ENCODE assay signal across 3 cellular contexts in genomic region chr18:6729247-6730091, GRCh38.
TF ChIP-seq lines count a peak whose summit lies in the region.

Gene ARHGAP28, plus strand, starts transcription at chr18:6729716. Its CDS starts 106 bp downstream, at chr18:6729822.

TF ChIP-seq in Ishikawa, 13 proteins besides CTCF, POLR2A, EP300 and RAD21:
- TF ChIP-seq MAX (IDR thresholded peaks at IDR 0.05), result peak; percentile 54; the same call in 1 of the 2 replicates
- no peak for TF ChIP-seq NFIC (IDR thresholded peaks at IDR 0.05)
- no peak for TF ChIP-seq FOXM1 (IDR thresholded peaks at IDR 0.05; ENCODE audit: borderline replicate concordance, low read depth)
- no peak for TF ChIP-seq TEAD4 (IDR thresholded peaks at IDR 0.05)

TF ChIP-seq in SK-N-SH, 30 proteins besides CTCF, POLR2A, EP300 and RAD21 (continues in another document):
- peak; percentile 60 for TF ChIP-seq MXI1 (IDR thresholded peaks at IDR 0.05; ENCODE audit: low read depth, low read length)
- no peak for TF ChIP-seq EZH2phosphoT487 (IDR thresholded peaks at IDR 0.05; ENCODE audit: borderline replicate concordance, low read depth)
- peak; percentile 65 for TF ChIP-seq NRF1 (IDR thresholded peaks at IDR 0.05; ENCODE audit: low read depth, low read length)
- TF ChIP-seq IRF3 (IDR thresholded peaks at IDR 0.05; ENCODE audit: low read depth, low read length), result no peak
- TF ChIP-seq TEAD4 (IDR thresholded peaks at IDR 0.05; ENCODE audit: borderline replicate concordance, insufficient read depth), result no peak
- no peak for TF ChIP-seq FOXM1 (IDR thresholded peaks at IDR 0.05; ENCODE audit: low read depth)
- TF ChIP-seq YY1 (IDR thresholded peaks at IDR 0.05; ENCODE audit: low read depth), result no peak
- TF ChIP-seq RCOR1 (IDR thresholded peaks at IDR 0.05; ENCODE audit: low read length), result peak; percentile 55; the same call in 1 of the 2 replicates
- TF ChIP-seq MEF2A (IDR thresholded peaks at IDR 0.05; ENCODE audit: borderline replicate concordance, low read depth), result no peak
- TF ChIP-seq ELF1 (IDR thresholded peaks at IDR 0.05), result no peak
- no peak for TF ChIP-seq SMC3 (IDR thresholded peaks at IDR 0.05; ENCODE audit: low read depth, low read length)
- no peak for TF ChIP-seq USF1 (IDR thresholded peaks at IDR 0.05; ENCODE audit: borderline replicate concordance, low read depth)
- no peak for TF ChIP-seq GATA2 (CRISPR knock-in tag; IDR thresholded peaks at IDR 0.05)
- TF ChIP-seq USF2 (IDR thresholded peaks at IDR 0.05; ENCODE audit: borderline replicate concordance, low read depth, low read length), result no peak
- no peak for TF ChIP-seq REST (IDR thresholded peaks at IDR 0.05; ENCODE audit: low read depth, low read length)
- TF ChIP-seq RFX5 (IDR thresholded peaks at IDR 0.05; ENCODE audit: low read length), result no peak
- no peak for TF ChIP-seq NFIC (IDR thresholded peaks at IDR 0.05; ENCODE audit: borderline replicate concordance)
- TF ChIP-seq TCF12 (IDR thresholded peaks at IDR 0.05), result peak; percentile 13; the same call in 1 of the 2 replicates
- no peak for TF ChIP-seq POLR2AphosphoS5 (IDR thresholded peaks at IDR 0.05; ENCODE audit: low read depth, low read length)
- TF ChIP-seq CHD2 (IDR thresholded peaks at IDR 0.05; ENCODE audit: low read length, partially characterized antibody), result peak; percentile 52
- no peak for TF ChIP-seq RXRA (IDR thresholded peaks at IDR 0.05; ENCODE audit: borderline replicate concordance, low read depth)
- no peak for TF ChIP-seq FOXJ3 (CRISPR knock-in tag; IDR thresholded peaks at IDR 0.05)
- TF ChIP-seq SIN3A (IDR thresholded peaks at IDR 0.05; ENCODE audit: borderline replicate concordance, low read depth, low read length), result no peak
- TF ChIP-seq PBX3 (IDR thresholded peaks at IDR 0.05), result no peak
- no peak for TF ChIP-seq TAF1 (IDR thresholded peaks at IDR 0.05; ENCODE audit: borderline replicate concordance, low read depth, low read length)
- TF ChIP-seq FOSL2 (IDR thresholded peaks at IDR 0.05; ENCODE audit: borderline replicate concordance, low read depth), result no peak
- TF ChIP-seq GABPA (IDR thresholded peaks at IDR 0.05; ENCODE audit: low read depth), result no peak

TF ChIP-seq in H1, 55 proteins besides CTCF, POLR2A, EP300 and RAD21 (continues in another document):
- TF ChIP-seq POU5F1 (IDR thresholded peaks at IDR 0.05; ENCODE audit: low read depth, low read length), result no peak
- no peak for TF ChIP-seq BACH1 (IDR thresholded peaks at IDR 0.05; ENCODE audit: low read length)
- TF ChIP-seq JUND (IDR thresholded peaks at IDR 0.05; ENCODE audit: low read length), result no peak
- no peak; the same call in 1 of the 2 replicates for TF ChIP-seq SUZ12 (IDR thresholded peaks at IDR 0.05; ENCODE audit: low read length)
- TF ChIP-seq SP1 (IDR thresholded peaks at IDR 0.05; ENCODE audit: low read depth, low read length), result 0 out of 2 replicates have a peak, but pooled peaks have one; percentile 15
- no peak for TF ChIP-seq USF2 (IDR thresholded peaks at IDR 0.05; ENCODE audit: low read length)
- no peak for TF ChIP-seq CHD1 (IDR thresholded peaks at IDR 0.05; ENCODE audit: low read depth, low read length)
- TF ChIP-seq CREB1 (IDR thresholded peaks at IDR 0.05), result no peak; the same call in none of the 2 replicates
- peak; percentile 70 for TF ChIP-seq MAX (IDR thresholded peaks at IDR 0.05)
- no peak for TF ChIP-seq TCF12 (IDR thresholded peaks at IDR 0.05; ENCODE audit: low read depth, low read length)
- no peak for TF ChIP-seq SAP30 (IDR thresholded peaks at IDR 0.05; ENCODE audit: insufficient read depth, insufficient replicate concordance, low read length)
- no peak for TF ChIP-seq E2F6 (IDR thresholded peaks at IDR 0.05)
- no peak for TF ChIP-seq GABPA (IDR thresholded peaks at IDR 0.05; ENCODE audit: borderline replicate concordance, insufficient read depth, low read length)
- no peak for TF ChIP-seq RNF2 (IDR thresholded peaks at IDR 0.05; ENCODE audit: borderline replicate concordance, low read depth, low read length, missing control alignments, poor library complexity, severe bottlenecking)
- no peak for TF ChIP-seq BCL11A (IDR thresholded peaks at IDR 0.05; ENCODE audit: low read depth in 2 of 2, low read length in 2 of 2)
- TF ChIP-seq HDAC2 (IDR thresholded peaks at IDR 0.05; ENCODE audit: borderline replicate concordance in 1 of 2, low read depth in 2 of 2, low read length in 2 of 2), result peak; percentile 19 to 70; a peak in 2 of 4 replicates
- no peak; the same call in none of the 2 replicates for TF ChIP-seq TEAD4 (IDR thresholded peaks at IDR 0.05; ENCODE audit: low read depth, low read length)
- peak; percentile 75 for TF ChIP-seq POLR2AphosphoS5 (IDR thresholded peaks at IDR 0.05; ENCODE audit: low read depth, low read length)
- TF ChIP-seq YY1 (IDR thresholded peaks at IDR 0.05; ENCODE audit: low read depth, low read length), result no peak
- no peak for TF ChIP-seq CBX8 (IDR thresholded peaks at IDR 0.05; ENCODE audit: borderline replicate concordance, low read depth, low read length)
- TF ChIP-seq TBP (IDR thresholded peaks at IDR 0.05; ENCODE audit: low read depth, low read length), result no peak
- TF ChIP-seq CTBP2 (IDR thresholded peaks at IDR 0.05; ENCODE audit: borderline replicate concordance, insufficient read depth, insufficient read length, low read length), result no peak
- TF ChIP-seq JUN (IDR thresholded peaks at IDR 0.05; ENCODE audit: low read depth, low read length), result no peak
- TF ChIP-seq SRF (IDR thresholded peaks at IDR 0.05; ENCODE audit: low read depth, low read length), result no peak
- peak; percentile 82 for TF ChIP-seq ASH2L (IDR thresholded peaks at IDR 0.05; ENCODE audit: low read length)
- TF ChIP-seq MAFK (IDR thresholded peaks at IDR 0.05; ENCODE audit: low read depth, low read length), result no peak
- TF ChIP-seq CEBPB (IDR thresholded peaks at IDR 0.05; ENCODE audit: low read depth, low read length), result no peak
- 0 out of 2 replicates have a peak, but pooled peaks have one; percentile 43 for TF ChIP-seq KDM5A (IDR thresholded peaks at IDR 0.05; ENCODE audit: low read length)
- TF ChIP-seq RBBP5 (IDR thresholded peaks at IDR 0.05; ENCODE audit: borderline replicate concordance, low read depth, low read length), result peak; percentile 87
- peak in 1 of 2 experiments; percentile 15; a peak in 2 of 4 replicates for TF ChIP-seq SIN3A (conservative IDR thresholded peaks at IDR 0.05 in 1 of 2, IDR thresholded peaks at IDR 0.05 in 1 of 2; ENCODE audit: low read depth in 1 of 2, low read length in 2 of 2)
- TF ChIP-seq SP4 (IDR thresholded peaks at IDR 0.05; ENCODE audit: low read length), result no peak
- no peak for TF ChIP-seq EZH2 (IDR thresholded peaks at IDR 0.05; ENCODE audit: low read depth, low read length, severe bottlenecking)
- TF ChIP-seq CHD2 (IDR thresholded peaks at IDR 0.05; ENCODE audit: low read length), result no peak
- TF ChIP-seq NRF1 (IDR thresholded peaks at IDR 0.05; ENCODE audit: low read depth, low read length), result peak; percentile 34; the same call in 1 of the 2 replicates
- no peak for TF ChIP-seq FOSL1 (IDR thresholded peaks at IDR 0.05; ENCODE audit: insufficient read depth, low read depth, low read length)
- no peak for TF ChIP-seq HDAC6 (IDR thresholded peaks at IDR 0.05; ENCODE audit: low read depth, low read length)
- TF ChIP-seq PHF8 (conservative IDR thresholded peaks at IDR 0.05; ENCODE audit: low read depth, low read length), result peak; percentile 50
- TF ChIP-seq BRCA1 (IDR thresholded peaks at IDR 0.05; ENCODE audit: low read depth, low read length), result no peak
- no peak for TF ChIP-seq SIX5 (IDR thresholded peaks at IDR 0.05; ENCODE audit: low read depth, low read length)
- TF ChIP-seq GTF2F1 (IDR thresholded peaks at IDR 0.05; ENCODE audit: borderline replicate concordance, low read depth, low read length), result no peak
- TF ChIP-seq ATF2 (IDR thresholded peaks at IDR 0.05; ENCODE audit: low read length), result no peak
- TF ChIP-seq SIRT6 (IDR thresholded peaks at IDR 0.05; ENCODE audit: low read length), result no peak
- no peak for TF ChIP-seq ZNF274 (IDR thresholded peaks at IDR 0.05; ENCODE audit: borderline replicate concordance, extremely low read depth, low read length)
- TF ChIP-seq KDM4A (IDR thresholded peaks at IDR 0.05; ENCODE audit: low read depth, low read length, severe bottlenecking), result peak; percentile 64
- TF ChIP-seq ATF3 (IDR thresholded peaks at IDR 0.05; ENCODE audit: insufficient read depth, low read depth, low read length), result no peak
- no peak for TF ChIP-seq RFX5 (IDR thresholded peaks at IDR 0.05; ENCODE audit: borderline replicate concordance, low read depth, low read length)
- no peak; the same call in 1 of the 2 replicates for TF ChIP-seq EGR1 (IDR thresholded peaks at IDR 0.05; ENCODE audit: borderline replicate concordance, low read depth, low read length)
- TF ChIP-seq TAF7 (optimal IDR thresholded peaks at IDR 0.05; ENCODE audit: borderline replicate concordance, low read depth, low read length), result peak; percentile 24
- peak; percentile 47; the same call in 1 of the 2 replicates for TF ChIP-seq TAF1 (IDR thresholded peaks at IDR 0.05; ENCODE audit: low read depth, low read length)
- TF ChIP-seq KDM1A (IDR thresholded peaks at IDR 0.05; ENCODE audit: borderline replicate concordance, low read length), result peak; percentile 100
- TF ChIP-seq RXRA (IDR thresholded peaks at IDR 0.05; ENCODE audit: insufficient read depth, low read depth, low read length), result no peak
- no peak for TF ChIP-seq SP2 (IDR thresholded peaks at IDR 0.05; ENCODE audit: low read length)
- TF ChIP-seq NANOG (IDR thresholded peaks at IDR 0.05; ENCODE audit: insufficient read depth, low read depth, low read length, poor library complexity, severe bottlenecking), result no peak
- no peak for TF ChIP-seq CBX5 (IDR thresholded peaks at IDR 0.05; ENCODE audit: low read depth, low read length)
